Comparison of ENCODE assay signal across 16 cellular contexts in the genomic region with DNA sequence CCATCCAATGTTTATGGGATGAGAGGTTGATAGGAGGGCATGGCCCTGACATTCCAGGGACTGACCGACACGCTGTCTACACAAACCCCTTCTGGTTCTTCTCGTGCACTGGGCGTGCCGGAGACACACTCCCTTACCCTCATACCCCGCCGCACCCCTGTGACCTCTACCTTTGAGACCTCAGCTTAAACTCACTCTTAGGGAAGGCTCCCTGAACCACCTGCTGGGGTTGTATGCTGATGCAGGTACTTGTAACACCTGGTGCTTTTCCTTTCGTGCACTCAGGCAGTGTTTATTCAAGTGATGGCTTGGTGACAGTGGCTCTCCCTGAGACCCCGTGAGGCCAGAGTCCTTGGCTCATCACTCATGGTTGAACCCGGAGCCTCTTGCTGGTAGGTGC. TPM values are rescaled to one million over a fixed set of nuclear protein-coding genes. Genes with fewer than 3 reads are reported as not detected.
A peak's percentile ranks its signal among the peaks of the same experiment; 100 is the strongest.
DNase-seq lines count a peak whose midpoint lies in the region; ATAC-seq and TF ChIP-seq lines count a peak whose summit lies in the region.
"Had no signal": no experiment of that assay in that cellular context is flagged by ENCODE, and none has a peak within 500 bp of the region (broad histone marks: within the 10 kb centered on the region; RNA-seq: fewer than 3 reads in every experiment).

No MANE protein-coding gene starts in this region.

- H3K9me3 Mint-ChIP-seq in activated CD8-positive, alpha-beta T cell treated with anti-CD3 and anti-CD28 coated beads, Interleukin-2, amount 10 ng/mL, durations not matched to agents 7 days and 5 days (ENCODE audit: insufficient read depth): no peaks in the 10 kb centered on the region
- H3K9me3 Mint-ChIP-seq: HFFc6 had no signal

- CTCF ChIA-PET in activated CD8-positive, alpha-beta T cell treated with anti-CD3 and anti-CD28 coated beads, Interleukin-2, amount 10 ng/mL, durations not matched to agents 7 days and 5 days (lab: Charles Lee): no interaction called here

- peaks cover 12% of the 10 kb centered on the region for H3K36me3 Mint-ChIP-seq in activated CD8-positive, alpha-beta T cell treated with anti-CD3 and anti-CD28 coated beads, Interleukin-2, amount 10 ng/mL, durations not matched to agents 7 days and 5 days (ENCODE audit: low read depth)

- POLR2A ChIA-PET in activated CD8-positive, alpha-beta T cell treated with anti-CD3 and anti-CD28 coated beads, Interleukin-2, amount 10 ng/mL, durations not matched to agents 7 days and 5 days (lab: Charles Lee): no interaction called here

- H3K27ac ChIP-seq in layer of hippocampus (ENCODE audit: low read depth, low read length): peak overlapping the region; percentile 30
- no peak overlapping the region for H3K27ac ChIP-seq in upper lobe of right lung
- no peak overlapping the region for H3K27ac ChIP-seq in vagina
- H3K27ac ChIP-seq: C4-2B, HL-60 had no signal

- no peak for TF ChIP-seq POLR2A in vagina (IDR thresholded peaks at IDR 0.05)

- no peak overlapping the region for H3K27ac Mint-ChIP-seq in activated CD8-positive, alpha-beta T cell treated with anti-CD3 and anti-CD28 coated beads, Interleukin-2, amount 10 ng/mL, durations not matched to agents 7 days and 5 days
- H3K27ac Mint-ChIP-seq: HFFc6 had no signal

- ATAC-seq in upper lobe of right lung (peak; percentile 24), HG02571 (IDR thresholded peaks at IDR 0.05; ENCODE audit: unreplicated experiment) (no peak)
- no peak for ATAC-seq in activated CD8-positive, alpha-beta T cell treated with anti-CD3 and anti-CD28 coated beads, Interleukin-2, amount 10 ng/mL, durations not matched to agents 7 days and 5 days

- H3K36me3 ChIP-seq in upper lobe of right lung (no peaks in the 10 kb centered on the region), vagina (no peaks in the 10 kb centered on the region)

- H3K4me3 ChIP-seq in upper lobe of right lung (no peak overlapping the region), vagina (no peak overlapping the region)

- DNase-seq in NCI-H748 (lab: John Stamatoyannopoulos, UW; ENCODE audit: unreplicated experiment) (peak; percentile 75), NCI-H748 treated with DMSO at 0.1 percent for 48 hours (lab: John Stamatoyannopoulos, UW) (no peak), NCI-H69 (lab: John Stamatoyannopoulos, UW) (peak; percentile 74), upper lobe of right lung (no peak), vagina (ENCODE audit: extremely low spot score in 2 of 2) (no peak)
- no peak for DNase-seq in activated CD8-positive, alpha-beta T cell treated with anti-CD3 and anti-CD28 coated beads, Interleukin-2, amount 10 ng/mL, durations not matched to agents 7 days and 5 days
- DNase-seq: Calu3, HFFc6, KG1, NCI-H1092, NCI-H187 treated with DMSO at 0.1 percent for 48 hours, NCI-H82 had no signal

- H3K4me1 ChIP-seq in upper lobe of right lung (no peaks in the 10 kb centered on the region), vagina (no peaks in the 10 kb centered on the region)

- H3K27me3 ChIP-seq in layer of hippocampus (ENCODE audit: control insufficient read depth, insufficient read depth, low read length) (no peaks in the 10 kb centered on the region), upper lobe of right lung (no peaks in the 10 kb centered on the region), vagina (no peaks in the 10 kb centered on the region)

- H3K4me3 Mint-ChIP-seq in activated CD8-positive, alpha-beta T cell treated with anti-CD3 and anti-CD28 coated beads, Interleukin-2, amount 10 ng/mL, durations not matched to agents 7 days and 5 days: no peak overlapping the region
- H3K4me3 Mint-ChIP-seq: HFFc6 had no signal

- TF ChIP-seq CTCF in upper lobe of right lung (IDR thresholded peaks at IDR 0.05) (no peak), vagina (IDR thresholded peaks at IDR 0.05) (no peak)

- intact Hi-C loops in upper lobe of right lung (cut with DNase I): no loop called here
- intact Hi-C loops in vagina (cut with DNase I): loop anchor here (2.0 kb wide), 1 partner anchor 57 kb away; no protein-coding TSS in a partner anchor

- H3K4me1 Mint-ChIP-seq in activated CD8-positive, alpha-beta T cell treated with anti-CD3 and anti-CD28 coated beads, Interleukin-2, amount 10 ng/mL, durations not matched to agents 7 days and 5 days (ENCODE audit: low read depth): peaks cover 7% of the 10 kb centered on the region

- H3K9me3 ChIP-seq in upper lobe of right lung: no peaks in the 10 kb centered on the region
- no peaks in the 10 kb centered on the region for H3K9me3 ChIP-seq in vagina

- H3K27me3 Mint-ChIP-seq in activated CD8-positive, alpha-beta T cell treated with anti-CD3 and anti-CD28 coated beads, Interleukin-2, amount 10 ng/mL, durations not matched to agents 7 days and 5 days (ENCODE audit: low read depth): no peaks in the 10 kb centered on the region

RNA-seq across cellular contexts. Expression of a gene that starts 12.0 kb away (rescaled TPM):
- total RNA-seq in upper lobe of right lung (18.4 TPM), vagina (13.5 TPM)
- 10 to 100 TPM; 17.9 to 18.1 TPM for total RNA-seq in activated CD8-positive, alpha-beta T cell treated with anti-CD3 and anti-CD28 coated beads, Interleukin-2, amount 10 ng/mL, durations not matched to agents 7 days and 5 days

Comparison
In these comparisons a context has a peak if more than half of its experiments do, and no peak if none do; other contexts are left out.
1. DNase-seq: peak in NCI-H748 (single experiment) and NCI-H69 (single experiment); none in NCI-H748 treated with DMSO at 0.1 percent for 48 hours (single experiment), upper lobe of right lung (single experiment), activated CD8-positive, alpha-beta T cell treated with anti-CD3 and anti-CD28 coated beads, Interleukin-2, amount 10 ng/mL, durations not matched to agents 7 days and 5 days (single experiment) and vagina (0 of 2).